8 cellular contexts compared by ENCODE assay signal in the genomic region with DNA sequence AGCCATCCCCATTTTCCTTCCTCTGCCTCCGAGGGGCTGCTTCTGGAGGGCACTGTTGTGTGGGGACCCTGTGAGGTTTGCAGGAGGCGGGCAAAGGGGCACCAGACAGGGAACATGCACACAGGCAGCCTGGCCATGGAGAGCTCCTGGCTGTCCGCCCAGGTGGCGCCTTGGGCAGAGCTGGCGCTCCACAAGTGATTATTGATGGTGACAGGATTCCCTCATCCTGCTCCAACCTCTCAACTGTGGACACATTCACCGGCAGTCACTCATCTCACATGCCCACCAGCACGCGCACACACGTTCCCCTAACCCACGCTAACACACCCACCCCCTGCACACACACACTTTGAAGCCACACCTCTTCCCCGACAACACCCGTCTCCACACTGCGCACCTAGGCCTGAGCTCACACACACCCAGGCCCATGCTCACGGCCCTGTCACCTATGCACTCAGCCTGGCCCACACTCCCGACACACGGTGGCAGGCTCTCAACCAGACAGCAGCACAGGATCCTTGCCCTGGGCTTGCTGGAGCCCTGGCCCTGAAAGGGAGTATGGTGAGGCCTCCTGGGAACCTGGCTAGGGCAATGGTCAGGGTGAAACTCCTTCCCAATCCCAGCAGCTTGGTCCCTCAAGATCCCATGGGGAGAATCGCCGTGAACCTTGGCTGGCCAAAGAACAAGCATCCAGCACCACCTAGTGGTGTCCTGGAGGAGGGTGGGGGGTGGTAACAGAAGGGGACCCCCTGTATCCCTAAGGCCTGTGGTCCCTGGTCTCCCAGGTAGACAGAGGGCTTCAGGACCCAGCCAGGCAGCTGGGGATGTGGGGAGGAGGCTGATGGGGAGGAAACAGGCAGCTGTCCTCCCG. TPM values are rescaled to one million over a fixed set of nuclear protein-coding genes. Genes with fewer than 3 reads are reported as not detected.
DNase-seq lines count a peak whose midpoint lies in the region; ATAC-seq, FAIRE-seq and TF ChIP-seq lines count a peak whose summit lies in the region.

No MANE protein-coding gene starts in this region.

- H3K4me3 ChIP-seq in SU-DHL-6 (ENCODE audit: insufficient read depth, low read length, poor library complexity, severe bottlenecking) (no peak overlapping the region), spleen (no peak overlapping the region)

- TF ChIP-seq CTCF in GM20000 (IDR thresholded peaks at IDR 0.05; ENCODE audit: extremely low read depth, missing control alignments) = peak; percentile 47
- TF ChIP-seq CTCF in SU-DHL-6 (IDR thresholded peaks at IDR 0.05; ENCODE audit: insufficient read depth, low read length, poor library complexity, severe bottlenecking) = peak; percentile 69
- TF ChIP-seq CTCF in spleen (IDR thresholded peaks at IDR 0.05 in 8 of 11, conservative IDR thresholded peaks at IDR 0.05 in 3 of 11) = peak in 6 of 11 experiments; percentile 34 to 48 (median 40)

- H3K9me2 ChIP-seq in SU-DHL-6 (replicated peaks; ENCODE audit: insufficient read depth, low read length) = no peaks in the 10 kb centered on the region

- no peaks in the 10 kb centered on the region for H3K36me3 ChIP-seq in SU-DHL-6 (ENCODE audit: low read length)
- H3K36me3 ChIP-seq in spleen = no peaks in the 10 kb centered on the region

- peak; percentile 32 for ATAC-seq in Right ventricle myocardium superior (ENCODE audit: poor library complexity)

- no peaks in the 10 kb centered on the region for H3F3A ChIP-seq in SU-DHL-6 (ENCODE audit: insufficient read depth)

- H4K20me1 ChIP-seq in SU-DHL-6 (ENCODE audit: low read depth, low read length) = no peaks in the 10 kb centered on the region

- no peak overlapping the region for H3K4me2 ChIP-seq in SU-DHL-6 (ENCODE audit: low read depth, low read length, poor library complexity, severe bottlenecking)

- DNase-seq in ACHN (peak; percentile 47), GM20000 (ENCODE audit: low spot score) (peak; percentile 55), Right ventricle myocardium superior (peak; percentile 80), spleen (peak; percentile 72), GM19239 (ENCODE audit: insufficient read length, low spot score) (no peak), NCI-H187 treated with DMSO at 0.1 percent for 48 hours (lab: John Stamatoyannopoulos, UW) (no peak)
- DNase-seq in stimulated activated naive CD4-positive, alpha-beta T cell treated with Interleukin-2 at 50 U/mL for 16 hours (lab: John Stamatoyannopoulos, UW) = no peak

- H3K9me3 ChIP-seq in SU-DHL-6 (ENCODE audit: insufficient read depth, low read length) (no peaks in the 10 kb centered on the region), spleen (no peaks in the 10 kb centered on the region)

- H3K9ac ChIP-seq in SU-DHL-6 (ENCODE audit: low read length) = no peak overlapping the region

- in situ Hi-C loops in ACHN (cut with HindIII; ENCODE audit: low pct_ligation_motif_present, low pct_unique_long_range_greater_than_20kb, low sequenced_read_pairs) = no loop called here

- FAIRE-seq in GM19239 (lab: Jason Lieb, UNC) = no peak

- 51 to 58% (median 53%) methylated on average over 17 to 19 of the region's 19 CpGs for WGBS in spleen, 5 donors

- no peak overlapping the region for H2AFZ ChIP-seq in SU-DHL-6 (ENCODE audit: low read depth, low read length, severe bottlenecking)

- intact Hi-C loops in Right ventricle myocardium superior (cut with DNase I) = loop anchor here (5.0 kb wide), 1 partner anchor 35 kb away; the partner anchor contains the start of gene STARD3
- intact Hi-C loops in spleen (cut with DNase I; ENCODE audit: low total_unique reads) = no loop called here

- no peaks in the 10 kb centered on the region for H3K27me3 ChIP-seq in SU-DHL-6 (ENCODE audit: low read length)
- H3K27me3 ChIP-seq in spleen (replicated peaks in 1 of 7) = peaks cover 4 to 56% (median 43%) of the 10 kb centered on the region in 7 donors

- H3K27ac ChIP-seq in SU-DHL-6 (ENCODE audit: low read depth, low read length) (no peak overlapping the region), spleen (no peak overlapping the region)

- H3K4me1 ChIP-seq in spleen = peaks cover 6 to 68% (median 48%) of the 10 kb centered on the region in 6 donors

- no peaks in the 10 kb centered on the region for H3K79me2 ChIP-seq in SU-DHL-6 (ENCODE audit: insufficient read depth, low read length)

- TF ChIP-seq POLR2A in spleen (IDR thresholded peaks at IDR 0.05) = no peak

RNA-seq across cellular contexts. Expression of gene PNMT, which starts 3.6 kb away (rescaled TPM):
- total RNA-seq in Right ventricle myocardium superior = 7.1 TPM
- total RNA-seq in spleen = 1 to 10 TPM in 1 of 7 donors, under 1 TPM in 2, not detected in 4; 0.47 to 2.4 (median 0.51) TPM
- polyA plus RNA-seq in spleen = under 1 TPM; 0.28 to 0.93 (median 0.80) TPM

RNA-seq across cellular contexts. Expression of gene TCAP, which starts 6.7 kb away (rescaled TPM):
- total RNA-seq in Right ventricle myocardium superior (5,900 TPM), spleen (1 to 10 TPM; 1.5 to 3.1 (median 2.2) TPM)
- 1 to 10 TPM; 1.6 to 3.2 (median 2.0) TPM for polyA plus RNA-seq in spleen

RNA-seq across cellular contexts. Expression of gene PGAP3, which starts 16.0 kb away (rescaled TPM):
- total RNA-seq in Right ventricle myocardium superior (10.0 TPM), spleen (10 to 100 TPM; 15.5 to 27.4 (median 20.7) TPM)
- 10 to 100 TPM; 11.5 to 21.3 (median 18.3) TPM for polyA plus RNA-seq in spleen

RNA-seq across cellular contexts. Expression of gene ERBB2, which starts 28.0 kb away (rescaled TPM):
- 64.2 TPM for total RNA-seq in Right ventricle myocardium superior
- 10 to 100 TPM in 5 of 7 donors, 1 to 10 TPM in 2; 8.5 to 15.9 (median 13.8) TPM for total RNA-seq in spleen
- polyA plus RNA-seq in spleen = 1 to 10 TPM; 3.4 to 6.6 (median 4.3) TPM

RNA-seq across cellular contexts. Expression of gene STARD3, which starts 34.9 kb away (rescaled TPM):
- total RNA-seq in Right ventricle myocardium superior = 13.9 TPM
- total RNA-seq in spleen = 100 to 1,000 TPM in 3 of 7 donors, 10 to 100 TPM in 4; 73.9 to 166 (median 98.7) TPM
- polyA plus RNA-seq in spleen = 100 to 1,000 TPM in 2 of 3 donors, 10 to 100 TPM in 1; 59.5 to 119 (median 102) TPM

Comparison
In these comparisons a context has a peak if more than half of its experiments do, and no peak if none do; other contexts are left out.
1. DNase-seq: peak in ACHN (single experiment), GM20000 (single experiment), Right ventricle myocardium superior (single experiment) and spleen (single experiment); none in stimulated activated naive CD4-positive, alpha-beta T cell treated with Interleukin-2 at 50 U/mL for 16 hours (single experiment), GM19239 (single experiment) and NCI-H187 treated with DMSO at 0.1 percent for 48 hours (single experiment).
2. RNA of gene TCAP, which starts 6.7 kb away (total RNA-seq): 5,900 TPM in Right ventricle myocardium superior (single experiment); 1.5 to 3.1 TPM in spleen; every median in the first group is over 1,000 times any median in the second.
3. Peak in every context shown above with its lines, with median percentiles within 50 percentile points of each other: CTCF ChIP-seq.